8 cellular contexts compared by ENCODE assay signal in the genomic region with DNA sequence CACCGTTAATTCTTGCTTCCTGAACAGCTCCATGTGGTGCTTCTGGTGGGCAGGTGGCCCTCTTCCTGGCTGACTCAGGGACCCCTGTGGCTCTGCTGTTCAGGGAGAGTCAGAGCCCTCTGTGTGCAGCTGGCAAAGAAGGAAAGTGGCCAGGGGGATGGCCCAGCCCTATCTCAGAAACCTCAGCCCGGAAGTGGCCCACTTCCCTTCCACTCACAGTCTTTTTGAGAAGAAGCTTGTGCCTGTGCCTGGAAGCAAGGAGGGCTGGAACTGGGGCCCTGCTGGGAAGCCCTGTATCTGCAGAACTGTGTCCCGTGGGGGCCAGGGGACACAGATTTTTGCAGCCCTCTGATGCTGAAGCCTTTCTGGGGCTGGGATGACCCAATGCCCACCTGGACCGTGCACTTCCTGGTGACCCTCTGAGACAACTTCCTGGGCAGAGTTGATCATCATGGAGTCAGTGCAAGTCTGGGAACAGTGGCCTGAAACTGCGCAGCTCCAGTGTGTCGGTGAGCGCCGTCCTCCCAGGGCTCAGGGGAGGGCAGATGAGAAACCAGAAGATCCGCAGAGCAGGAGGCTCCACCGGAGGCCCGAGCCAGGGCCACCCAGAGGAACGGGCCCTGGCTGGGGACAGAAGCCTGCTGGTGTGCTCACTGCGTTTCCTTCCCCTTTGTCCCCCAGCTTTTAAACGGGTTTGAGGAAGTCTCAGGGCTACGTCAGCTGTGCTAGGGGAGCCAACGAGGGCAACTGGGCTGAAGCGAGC.
DNase-seq lines count a peak whose midpoint lies in the region; ATAC-seq and TF ChIP-seq lines count a peak whose summit lies in the region.

No MANE protein-coding gene starts in this region.

- TF ChIP-seq CTCF in osteocyte (IDR thresholded peaks at IDR 0.05) (no peak), GM10248 (IDR thresholded peaks at IDR 0.05; ENCODE audit: control extremely low read depth, extremely low read depth, low read depth, missing control alignments) (no peak)

- H3K4me1 Mint-ChIP-seq in osteocyte (ENCODE audit: unreplicated experiment): peaks cover 21% of the 10 kb centered on the region

- H3K9me3 Mint-ChIP-seq in osteocyte (ENCODE audit: unreplicated experiment): no peaks in the 10 kb centered on the region

- no peak for ATAC-seq in HG03280 (IDR thresholded peaks at IDR 0.05; ENCODE audit: unreplicated experiment)

- no peak overlapping the region for H3K4me3 Mint-ChIP-seq in osteocyte (ENCODE audit: unreplicated experiment)

- H3K27me3 Mint-ChIP-seq in osteocyte (ENCODE audit: unreplicated experiment): no peaks in the 10 kb centered on the region

- CTCF ChIA-PET in GM10248 (lab: Yijun Ruan, JAX): no interaction called here

- DNase-seq in GF-D8 (lab: John Stamatoyannopoulos, UW) (peak; percentile 58), NCI-H1092 (lab: John Stamatoyannopoulos, UW) (peak; percentile 39), cerebellum (ENCODE audit: low spot score) (peak; percentile 17), osteocyte (ENCODE audit: extremely low spot score, unreplicated experiment) (peak; percentile 71), GM10248 (ENCODE audit: extremely low spot score) (no peak), HK-2 (ENCODE audit: unreplicated experiment) (no peak), NCI-H1105 (lab: John Stamatoyannopoulos, UW) (no peak)

- POLR2A ChIA-PET in GM10248 (lab: Yijun Ruan, JAX): no interaction called here

- H3K27ac Mint-ChIP-seq in osteocyte (ENCODE audit: unreplicated experiment): no peak overlapping the region

- H3K36me3 Mint-ChIP-seq in osteocyte (ENCODE audit: unreplicated experiment): no peaks in the 10 kb centered on the region

Comparison
In these comparisons a context has a peak if more than half of its experiments do, and no peak if none do; other contexts are left out.
1. DNase-seq: peak in GF-D8 (single experiment), NCI-H1092 (single experiment), cerebellum (single experiment) and osteocyte (single experiment); none in GM10248 (single experiment), HK-2 (single experiment) and NCI-H1105 (single experiment).